8 cellular contexts compared by ENCODE assay signal in the genomic region with DNA sequence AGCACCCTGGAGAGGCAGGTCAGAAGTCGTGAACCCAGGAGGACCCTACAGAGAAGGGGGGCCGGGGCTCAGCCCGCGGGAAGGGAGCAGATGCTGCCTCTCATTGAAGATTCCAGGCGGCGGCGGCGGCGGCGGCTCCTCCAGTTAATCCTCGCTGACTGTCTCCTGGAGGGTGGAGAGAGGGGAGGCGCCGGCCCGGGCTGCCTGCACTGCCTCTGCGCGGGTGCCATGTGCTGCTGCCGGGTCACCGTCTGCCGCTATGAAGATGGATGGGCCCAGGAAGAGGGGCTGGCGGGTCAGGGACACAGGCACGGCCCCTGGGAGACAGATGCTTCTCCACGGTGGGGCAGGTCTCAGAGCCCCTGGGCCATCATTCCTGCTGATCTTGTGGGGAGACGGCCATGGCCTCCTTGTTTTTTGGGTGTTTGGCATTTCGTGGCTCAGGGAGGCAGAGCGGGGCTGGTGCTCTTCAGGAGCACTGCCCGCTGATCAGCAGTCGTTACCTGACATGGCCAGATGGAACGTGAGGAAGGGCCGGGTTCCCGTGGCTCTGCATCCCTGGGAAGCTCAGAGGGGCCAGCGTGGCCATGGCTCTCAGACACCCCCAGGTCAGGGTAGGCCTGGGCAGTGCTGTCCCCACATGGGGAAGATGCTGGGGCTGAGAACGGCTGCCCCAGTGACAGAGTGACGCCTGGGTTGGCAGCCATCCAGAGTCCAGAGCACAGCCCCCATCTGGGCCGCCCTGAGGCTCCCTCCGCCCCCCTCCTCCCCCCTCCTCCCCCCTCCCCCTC.
DNase-seq lines count a peak whose midpoint lies in the region; ATAC-seq lines count a peak whose summit lies in the region.

No MANE protein-coding gene starts in this region.

- H3K9ac ChIP-seq in subcutaneous abdominal adipose tissue (ENCODE audit: low read length in 5 of 5): no peak overlapping the region

- no peak overlapping the region for H3K4me3 ChIP-seq in subcutaneous abdominal adipose tissue (ENCODE audit: low read depth in 1 of 5, low read length in 5 of 5)

- ATAC-seq in HG03108 (IDR thresholded peaks at IDR 0.05; ENCODE audit: unreplicated experiment): no peak

- no peaks in the 10 kb centered on the region for H3K9me3 ChIP-seq in subcutaneous abdominal adipose tissue (ENCODE audit: control insufficient read depth in 5 of 5, low read length in 5 of 5)

- H3K27me3 ChIP-seq in subcutaneous abdominal adipose tissue (ENCODE audit: control insufficient read depth in 5 of 5, insufficient read depth in 4 of 5, low read length in 5 of 5): no peaks in the 10 kb centered on the region

- peaks cover 0 to 72% (median 62%) of the 10 kb centered on the region in 5 donors for H3K36me3 ChIP-seq in subcutaneous abdominal adipose tissue (ENCODE audit: control insufficient read depth in 5 of 5, insufficient read depth in 5 of 5, low read length in 5 of 5)

- peaks cover 0 to 64% (median 29%) of the 10 kb centered on the region in 5 donors for H3K4me1 ChIP-seq in subcutaneous abdominal adipose tissue (ENCODE audit: control insufficient read depth in 5 of 5, insufficient read depth in 5 of 5, low read length in 5 of 5)

- DNase-seq in DMS153 treated with DMSO at 0.1 percent for 48 hours (lab: John Stamatoyannopoulos, UW; ENCODE audit: unreplicated experiment) (peak; percentile 56), NAMALWA (ENCODE audit: low spot score) (peak; percentile 52), amygdala (lab: John Stamatoyannopoulos, UW) (peak in 39 of 56 donors; percentile 21 to 82 (median 52)), hypothalamus (lab: John Stamatoyannopoulos, UW) (peak in 42 of 51 donors; percentile 15 to 84 (median 51)), pons (ENCODE audit: low spot score) (no peak)
- DNase-seq in activated CD4-positive, alpha-beta T cell treated with anti-CD3 and anti-CD28 coated beads, Interleukin-2, amount 50 U/mL, for 1 hour: no peak

- H3K27ac ChIP-seq in subcutaneous abdominal adipose tissue (ENCODE audit: low read depth, low read length): peak overlapping the region; percentile 46

Comparison
In these comparisons a context has a peak if more than half of its experiments do, and no peak if none do; other contexts are left out.
1. DNase-seq: peak in DMS153 treated with DMSO at 0.1 percent for 48 hours (single experiment), NAMALWA (single experiment), amygdala (39 of 56) and hypothalamus (42 of 51); none in pons (single experiment) and activated CD4-positive, alpha-beta T cell treated with anti-CD3 and anti-CD28 coated beads, Interleukin-2, amount 50 U/mL, for 1 hour (single experiment).